11 cellular contexts compared by ENCODE assay signal in genomic region chr1:235841938-235842545, GRCh38. TPM values are rescaled to one million over a fixed set of nuclear protein-coding genes. Genes with fewer than 3 reads are reported as not detected.
DNase-seq lines count a peak whose midpoint lies in the region; ATAC-seq and TF ChIP-seq lines count a peak whose summit lies in the region.
"Had no signal": no experiment of that assay in that cellular context is flagged by ENCODE, and none has a peak within 500 bp of the region (broad histone marks: within the 10 kb centered on the region; RNA-seq: fewer than 3 reads in every experiment).

No MANE protein-coding gene starts in this region.

- H3K9me2 ChIP-seq in GM23248 (ENCODE audit: insufficient read depth): no peaks in the 10 kb centered on the region

- H3K27me3 ChIP-seq in dorsolateral prefrontal cortex (no peaks in the 10 kb centered on the region), GM23248 (replicated peaks; ENCODE audit: insufficient read depth) (no peaks in the 10 kb centered on the region)
- H3K27me3 ChIP-seq: pancreas had no signal

- H3K4me3 ChIP-seq in dorsolateral prefrontal cortex: peak overlapping the region in 3 of 59 donors; percentile 7 to 19 (median 12)
- H3K4me3 ChIP-seq in GM23248: no peak overlapping the region
- H3K4me3 ChIP-seq: pancreas had no signal

- H3K9me3 ChIP-seq in GM23248 (ENCODE audit: low read depth): no peaks in the 10 kb centered on the region
- H3K9me3 ChIP-seq: pancreas had no signal

- H3F3A ChIP-seq in GM23248 (ENCODE audit: insufficient read depth): no peaks in the 10 kb centered on the region

- no peak for TF ChIP-seq CTCF in dorsolateral prefrontal cortex (IDR thresholded peaks at IDR 0.05 in 54 of 56, conservative IDR thresholded peaks at IDR 0.05 in 2 of 56; ENCODE audit: low read depth in 1 of 56, partially characterized antibody in 56 of 56)

- no peaks in the 10 kb centered on the region for H3K36me3 ChIP-seq in GM23248 (ENCODE audit: low read depth)
- H3K36me3 ChIP-seq: pancreas had no signal

- 0 out of 2 replicates have a peak, but pooled peaks cover 4% of the 10 kb centered on the region for H4K20me1 ChIP-seq in GM23248 (ENCODE audit: insufficient read depth)

- H2AFZ ChIP-seq in GM23248: no peak overlapping the region

- peak overlapping the region in 54 of 59 donors; percentile 7 to 83 (median 62) for H3K27ac ChIP-seq in dorsolateral prefrontal cortex
- H3K27ac ChIP-seq in GM23248: no peak overlapping the region
- H3K27ac ChIP-seq: pancreas had no signal

- no peak for DNase-seq in dorsolateral prefrontal cortex
- DNase-seq in stimulated activated CD8-positive, alpha-beta memory T cell treated with anti-CD3 and anti-CD28 coated beads, Interleukin-4, amount 100 ng/mL, for 48 hours: no peak
- no peak for DNase-seq in HT-29 (ENCODE audit: low spot score)
- no peak for DNase-seq in GDM1 (lab: John Stamatoyannopoulos, UW)
- no peak for DNase-seq in GM23248
- DNase-seq: activated T-cell treated with anti-CD3 and anti-CD28 coated beads, Interleukin-2, amount 50 U/mL, for 1 hour; DMS53; pancreas had no signal

- no peak overlapping the region for H3K4me2 ChIP-seq in GM23248 (ENCODE audit: unreplicated experiment)

- no peaks in the 10 kb centered on the region for H3K4me1 ChIP-seq in GM23248 (ENCODE audit: insufficient read depth)
- H3K4me1 ChIP-seq: pancreas had no signal

- peaks cover 75% of the 10 kb centered on the region for H3K79me2 ChIP-seq in GM23248 (ENCODE audit: insufficient read depth)

- ATAC-seq in GM18498 (IDR thresholded peaks at IDR 0.05; ENCODE audit: unreplicated experiment) (peak; percentile 79), GM21360 (IDR thresholded peaks at IDR 0.05; ENCODE audit: unreplicated experiment) (peak; percentile 86), HG03135 (IDR thresholded peaks at IDR 0.05; ENCODE audit: unreplicated experiment) (peak; percentile 74)
- ATAC-seq: pancreas had no signal

- in situ Hi-C loops in GM23248 (cut with MboI): no loop called here

- WGBS in GM23248 (ENCODE audit: low coverage in 1 of 2, low lambda C conversion rate in 2 of 2, missing lambda C conversion rate in 2 of 2), 2 experiments: 95 to 97% methylated on average over 1 of the region's 1 CpG

- intact Hi-C loops in dorsolateral prefrontal cortex (cut with DNase I): no loop called here

- no peak overlapping the region for H3K9ac ChIP-seq in GM23248

RNA-seq across cellular contexts. Expression of gene LYST, which starts 24.7 kb away (rescaled TPM):
- 10 to 100 TPM; 43.6 to 84.7 (median 61.2) TPM for total RNA-seq in dorsolateral prefrontal cortex
- total RNA-seq in HT-29 (2014; rRNA removed; shearing (Covaris generic)): 0.57 and 1.0 TPM in 2 replicates
- 5.9 and 9.0 TPM in 2 replicates for total RNA-seq in GM23248 (2014; rRNA removed; shearing (Covaris generic))
- polyA plus RNA-seq in GM23248 (2016; fragmentation: Nextera tagmentation; extraction: Ambion mirVana): 3.7 and 5.1 TPM in 2 replicates
